In the genomic region with DNA sequence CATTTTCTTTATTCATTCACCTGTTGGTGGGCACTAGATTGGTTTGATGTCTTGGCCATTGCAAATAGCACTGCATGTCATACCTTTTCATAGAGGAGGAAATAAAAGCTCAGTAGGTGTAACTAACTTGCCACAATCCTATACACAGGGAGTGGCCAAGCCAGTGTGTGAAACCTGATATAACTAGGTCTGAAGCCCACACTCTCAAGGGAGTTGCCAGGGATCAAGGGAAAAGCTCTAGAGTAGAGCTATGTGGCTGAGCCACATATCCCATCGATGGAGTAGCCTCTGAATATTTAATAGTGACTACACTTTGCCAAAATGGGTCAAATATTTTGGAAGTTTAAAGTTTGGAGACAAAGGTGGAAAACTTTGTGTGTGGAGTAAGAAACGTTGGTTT, we compare ENCODE assay signal across 26 cellular contexts.
A peak's percentile ranks its signal among the peaks of the same experiment; 100 is the strongest.
DNase-seq lines count a peak whose midpoint lies in the region; ATAC-seq, FAIRE-seq and TF ChIP-seq lines count a peak whose summit lies in the region.
"Had no signal": no experiment of that assay in that cellular context is flagged by ENCODE, and none has a peak within 500 bp of the region (broad histone marks: within the 10 kb centered on the region; RNA-seq: fewer than 3 reads in every experiment).

No MANE protein-coding gene starts in this region.

- no peak overlapping the region for H4K8ac ChIP-seq in H1 (ENCODE audit: extremely low read depth, insufficient read depth, low read length)

- no peaks in the 10 kb centered on the region for H4K20me1 ChIP-seq in H1 (replicated peaks in 1 of 2; ENCODE audit: control insufficient read depth in 1 of 2, insufficient read depth in 2 of 2, low read length in 2 of 2)
- H4K20me1 ChIP-seq: BLaER1 had no signal

- H3K36me3 ChIP-seq in SJCRH30 (no peaks in the 10 kb centered on the region), H1 (ENCODE audit: control insufficient read depth in 2 of 4, insufficient read depth in 4 of 4, low read length in 3 of 4) (no peaks in the 10 kb centered on the region)
- H3K36me3 ChIP-seq: BE2C, BLaER1 had no signal

- H3K27ac ChIP-seq in SJCRH30 (no peak overlapping the region), H1 (ENCODE audit: low read depth, low read length) (no peak overlapping the region)
- H3K27ac ChIP-seq: BLaER1 had no signal

- H3K4me1 Mint-ChIP-seq in mesothelial cell of epicardium, result peaks cover 12% of the 10 kb centered on the region
- H3K4me1 Mint-ChIP-seq: CD14-positive monocyte; CD4-positive, alpha-beta memory T cell; CD4-positive, CD25-positive, alpha-beta regulatory T cell; CD8-positive, alpha-beta memory T cell had no signal

- H2BK15ac ChIP-seq in H1 (ENCODE audit: low read length), result no peak overlapping the region

- CTCF ChIA-PET in H1 (lab: Charles Lee; ENCODE audit: partially characterized antibody), result interaction anchor here (1.4 kb wide), 2 partner anchors 12 to 100 kb away, joined by 4 read pairs; no protein-coding TSS in a partner anchor

- H3K9me3 ChIP-seq in SJCRH30 (replicated peaks) (no peaks in the 10 kb centered on the region), H1 (ENCODE audit: insufficient read depth in 2 of 2, low read depth in 1 of 2, low read length in 1 of 2) (no peaks in the 10 kb centered on the region)
- H3K9me3 ChIP-seq: BE2C, BLaER1 had no signal

- TF ChIP-seq CTCF in H1 (IDR thresholded peaks at IDR 0.05; ENCODE audit: control extremely low read depth in 1 of 3, insufficient read depth in 1 of 3, low read depth in 1 of 3, low read length in 3 of 3) (no peak), mesothelial cell of epicardium (IDR thresholded peaks at IDR 0.05; ENCODE audit: unreplicated experiment) (no peak)

- H3K56ac ChIP-seq in H1 (replicated peaks; ENCODE audit: insufficient read length, low read depth, low read length), result no peak overlapping the region

- no peak overlapping the region for H2AFZ ChIP-seq in H1 (ENCODE audit: low read length)

- POLR2A ChIA-PET in H1 (lab: Charles Lee; ENCODE audit: partially characterized antibody), result no interaction called here

- TF ChIP-seq EP300 in H1 (IDR thresholded peaks at IDR 0.05; ENCODE audit: borderline replicate concordance in 1 of 2, low read depth in 2 of 2, low read length in 2 of 2), result no peak

- H3K27ac Mint-ChIP-seq in mesothelial cell of epicardium, result no peak overlapping the region
- H3K27ac Mint-ChIP-seq: CD14-positive monocyte; CD4-positive, alpha-beta memory T cell; CD4-positive, CD25-positive, alpha-beta regulatory T cell; CD8-positive, alpha-beta memory T cell had no signal

- H3K79me1 ChIP-seq in H1 (ENCODE audit: low read depth, low read length), result no peaks in the 10 kb centered on the region

- no peak overlapping the region for H2AK5ac ChIP-seq in H1 (ENCODE audit: low read depth, low read length)

- no peak overlapping the region; the same call in 1 of the 2 replicates for H3K18ac ChIP-seq in H1 (ENCODE audit: extremely low read depth, low read length)

- no peak overlapping the region for H4K5ac ChIP-seq in H1 (ENCODE audit: insufficient read length, low read depth, low read length)

- H4K91ac ChIP-seq in H1 (replicated peaks; ENCODE audit: insufficient read length, low read length), result peak overlapping the region; percentile 75

- DNase-seq in SJCRH30 (peak; percentile 33 to 51), H1 (ENCODE audit: low read depth in 1 of 2, low spot score in 2 of 2) (no peak), left lobe of liver (ENCODE audit: low spot score) (no peak), NCI-H146 treated with DMSO at 0.1 percent for 48 hours (lab: John Stamatoyannopoulos, UW; ENCODE audit: unreplicated experiment) (no peak), mesothelial cell of epicardium (ENCODE audit: low spot score in 2 of 2, unreplicated experiment in 2 of 2) (no peak)
- DNase-seq: 8988T; ACHN; BE2C; C1 segment of cervical spinal cord; CD4-positive, alpha-beta memory T cell; CD4-positive, CD25-positive, alpha-beta regulatory T cell; CD8-positive, alpha-beta memory T cell; COR-L47; DMS 273 treated with DMSO at 0.1 percent for 48 hours; DMS153; DMS53; DMS79; DND-41; EL; GDM1 had no signal

- H2BK12ac ChIP-seq in H1 (ENCODE audit: low read depth, low read length), result peak overlapping the region; percentile 61

- no peak for FAIRE-seq in H1 (lab: Jason Lieb, UNC)
- FAIRE-seq: A204.1, GM12878, GM12892, GM18507 had no signal

- no peak for ATAC-seq in left lobe of liver
- ATAC-seq: GM12878 had no signal

- no peak overlapping the region for H3K4me3 Mint-ChIP-seq in mesothelial cell of epicardium
- H3K4me3 Mint-ChIP-seq: CD14-positive monocyte; CD4-positive, alpha-beta memory T cell; CD4-positive, CD25-positive, alpha-beta regulatory T cell; CD8-positive, alpha-beta memory T cell had no signal

- peak overlapping the region; percentile 87 for H3K4ac ChIP-seq in H1 (replicated peaks; ENCODE audit: insufficient read length, low read depth, low read length)

- H3K4me1 ChIP-seq in SJCRH30 (no peaks in the 10 kb centered on the region), H1 (replicated peaks in 1 of 4; ENCODE audit: control insufficient read depth in 3 of 4, insufficient read depth in 4 of 4, low read length in 3 of 4) (peaks cover 14 to 32% (median 25%) of the 10 kb centered on the region in 4 experiments; a peak in 6 of 7 replicates)
- H3K4me1 ChIP-seq: BE2C, BLaER1 had no signal

- WGBS in H1 (ENCODE audit: extremely low coverage in 1 of 2, insufficient coverage in 1 of 2, insufficient read length in 1 of 2, insufficient replicate concordance in 2 of 2, low coverage in 1 of 2, low lambda C conversion rate in 2 of 2, missing lambda C conversion rate in 1 of 2), 2 experiments, result 88% methylated on average over 2 of the region's 2 CpGs; no CpG with 5 or more reads in 1 of the 2 experiments

- peak overlapping the region; percentile 100; the same call in 1 of the 2 replicates for H2BK5ac ChIP-seq in H1 (ENCODE audit: low read depth, low read length)

- H3K4me2 ChIP-seq in H1 (ENCODE audit: insufficient read depth in 1 of 2, low read depth in 2 of 2, low read length in 2 of 2), result no peak overlapping the region
- H3K4me2 ChIP-seq: BLaER1 had no signal

- no peak overlapping the region for H3K9ac ChIP-seq in H1 (replicated peaks in 1 of 4; ENCODE audit: extremely low read depth in 1 of 4, low read depth in 3 of 4, low read length in 3 of 4)
- H3K9ac ChIP-seq: BLaER1 had no signal

- peaks cover 37% of the 10 kb centered on the region for H3K27me3 Mint-ChIP-seq in mesothelial cell of epicardium (ENCODE audit: low read depth)

- H3K23ac ChIP-seq in H1 (ENCODE audit: insufficient read length), result no peak overlapping the region

- peaks cover 2% of the 10 kb centered on the region for H3K36me3 Mint-ChIP-seq in mesothelial cell of epicardium
- H3K36me3 Mint-ChIP-seq: CD14-positive monocyte; CD4-positive, alpha-beta memory T cell; CD4-positive, CD25-positive, alpha-beta regulatory T cell; CD8-positive, alpha-beta memory T cell had no signal

- H3K14ac ChIP-seq in H1 (ENCODE audit: insufficient read length), result no peak overlapping the region

- H3K4me3 ChIP-seq in SJCRH30, result no peak overlapping the region
- H3K4me3 ChIP-seq in H1 (ENCODE audit: extremely low read depth in 1 of 4, insufficient read depth in 2 of 4, low read depth in 3 of 4, low read length in 4 of 4), result no peak overlapping the region
- H3K4me3 ChIP-seq: BLaER1, GM12878 had no signal

- H3K79me2 ChIP-seq in H1 (ENCODE audit: control insufficient read depth in 1 of 2, insufficient read depth in 2 of 2, low read length in 2 of 2), result no peaks in the 10 kb centered on the region

- H3K27me3 ChIP-seq in SJCRH30, result no peaks in the 10 kb centered on the region
- H3K27me3 ChIP-seq in H1 (replicated peaks in 1 of 4; ENCODE audit: control insufficient read depth in 3 of 4, extremely low read depth in 1 of 4, insufficient read depth in 3 of 4, low read length in 3 of 4), result no peaks in the 10 kb centered on the region
- H3K27me3 ChIP-seq: BE2C, BLaER1 had no signal

- H2BK120ac ChIP-seq in H1 (replicated peaks; ENCODE audit: low read depth, low read length), result peak overlapping the region; percentile 96

- no peak for TF ChIP-seq RAD21 in H1 (IDR thresholded peaks at IDR 0.05 in 1 of 2, conservative IDR thresholded peaks at IDR 0.05 in 1 of 2; ENCODE audit: low read depth in 2 of 2, low read length in 2 of 2)

- no peak for TF ChIP-seq POLR2A in H1 (IDR thresholded peaks at IDR 0.05; ENCODE audit: control extremely low read depth in 1 of 2, low read depth in 2 of 2, low read length in 2 of 2)

- H3K23me2 ChIP-seq in H1 (ENCODE audit: low read depth, low read length), result 0 out of 2 replicates have a peak, but pooled peaks cover 2% of the 10 kb centered on the region

- H3K9me3 Mint-ChIP-seq in mesothelial cell of epicardium, result no peaks in the 10 kb centered on the region
- H3K9me3 Mint-ChIP-seq: CD4-positive, alpha-beta memory T cell; CD4-positive, CD25-positive, alpha-beta regulatory T cell had no signal

- H2BK20ac ChIP-seq in H1 (ENCODE audit: low read length), result peak overlapping the region; percentile 63; the same call in 1 of the 2 replicates

TF ChIP-seq in H1, 55 proteins besides CTCF, POLR2A, EP300 and RAD21:
- no peak for TF ChIP-seq ASH2L (IDR thresholded peaks at IDR 0.05; ENCODE audit: low read length)

Comparison
In these comparisons a context has a peak if more than half of its experiments do, and no peak if none do; other contexts are left out.
1. DNase-seq: peak in SJCRH30 (2 of 2); none in H1 (0 of 2), left lobe of liver (single experiment), NCI-H146 treated with DMSO at 0.1 percent for 48 hours (single experiment) and mesothelial cell of epicardium (0 of 2).